13 cellular contexts compared by ENCODE assay signal in genomic region chr11:36362902-36363301, GRCh38.
DNase-seq lines count a peak whose midpoint lies in the region; ATAC-seq and TF ChIP-seq lines count a peak whose summit lies in the region.
"Had no signal": no experiment of that assay in that cellular context is flagged by ENCODE, and none has a peak within 500 bp of the region (broad histone marks: within the 10 kb centered on the region; RNA-seq: fewer than 3 reads in every experiment).

No MANE protein-coding gene starts in this region.

- BruUV-seq in mammary epithelial cell (replicated peaks; lab: Mats Ljungman, UMichigan) = no TSS peak

- in situ Hi-C loops in mammary epithelial cell (cut with MboI; ENCODE audit: low sequenced_read_pairs in 2 of 2) = no loop called here

- no peaks in the 10 kb centered on the region for H3K79me2 ChIP-seq in mammary epithelial cell (ENCODE audit: insufficient read depth, low read length)

- no peaks in the 10 kb centered on the region for H3K9me3 Mint-ChIP-seq in mesothelial cell of epicardium
- H3K9me3 Mint-ChIP-seq: activated CD4-positive, alpha-beta T cell treated with anti-CD3 and anti-CD28 coated beads, Interleukin-2, amount 10 ng/mL, durations not matched to agents 24 days and 14 days; activated naive CD4-positive, alpha-beta T cell treated with anti-CD3 and anti-CD28 coated beads, Interleukin-2, amount 50 U/mL, for 24 hours; naive thymus-derived CD8-positive, alpha-beta T cell; stimulated activated memory B cell treated with anti-CD40 and anti-IgM and Interleukin-4, amounts not matched to agents 10 μg/mL and 1 μg/mL and 100 μg/mL, for 72 hours had no signal

- no peak overlapping the region for H3K4me3 ChIP-seq in HUES6 (ENCODE audit: low read depth, low read length)
- no peak overlapping the region for H3K4me3 ChIP-seq in mammary epithelial cell (replicated peaks in 1 of 3; ENCODE audit: insufficient read depth in 1 of 3, low read depth in 2 of 3, low read length in 3 of 3)
- H3K4me3 ChIP-seq in thyroid gland (replicated peaks in 1 of 3) = no peak overlapping the region

- H3K27ac Mint-ChIP-seq in mesothelial cell of epicardium = peak overlapping the region; percentile 53
- H3K27ac Mint-ChIP-seq: activated naive CD4-positive, alpha-beta T cell treated with anti-CD3 and anti-CD28 coated beads, Interleukin-2, amount 50 U/mL, for 24 hours; naive thymus-derived CD8-positive, alpha-beta T cell; stimulated activated memory B cell treated with anti-CD40 and anti-IgM and Interleukin-4, amounts not matched to agents 10 μg/mL and 1 μg/mL and 100 μg/mL, for 72 hours had no signal

- no peaks in the 10 kb centered on the region for H3K36me3 Mint-ChIP-seq in mesothelial cell of epicardium
- H3K36me3 Mint-ChIP-seq: activated naive CD4-positive, alpha-beta T cell treated with anti-CD3 and anti-CD28 coated beads, Interleukin-2, amount 50 U/mL, for 24 hours; stimulated activated memory B cell treated with anti-CD40 and anti-IgM and Interleukin-4, amounts not matched to agents 10 μg/mL and 1 μg/mL and 100 μg/mL, for 72 hours had no signal

- H3K4me1 ChIP-seq in HUES6 (ENCODE audit: control insufficient read depth, insufficient read depth, low read length) (peaks cover 33% of the 10 kb centered on the region), mammary epithelial cell (ENCODE audit: insufficient read depth, low read length) (peaks cover 40% of the 10 kb centered on the region), thyroid gland (no peaks in the 10 kb centered on the region)

- H3K27ac ChIP-seq in HUES6 (ENCODE audit: low read depth, low read length) (no peak overlapping the region), mammary epithelial cell (ENCODE audit: insufficient read depth, low read depth, low read length) (no peak overlapping the region), thyroid gland (no peak overlapping the region)

- intact Hi-C loops in mammary epithelial cell (cut with micrococcal nuclease) (no loop called here), thyroid gland (cut with DNase I) (no loop called here)

- no peaks in the 10 kb centered on the region for H4K20me1 ChIP-seq in mammary epithelial cell (ENCODE audit: insufficient read depth, low read length)

- H2AFZ ChIP-seq in mammary epithelial cell (ENCODE audit: low read depth, low read length) = peak overlapping the region; percentile 75

- H3K27me3 ChIP-seq in HUES6 (ENCODE audit: control insufficient read depth, insufficient read depth, low read length) = 0 out of 2 replicates have a peak, but pooled peaks cover 2% of the 10 kb centered on the region
- no peaks in the 10 kb centered on the region for H3K27me3 ChIP-seq in mammary epithelial cell (ENCODE audit: insufficient read depth, low read length)
- no peaks in the 10 kb centered on the region for H3K27me3 ChIP-seq in thyroid gland

- H3K9ac ChIP-seq in HUES6 (ENCODE audit: low read length) (peak overlapping the region; percentile 28), mammary epithelial cell (ENCODE audit: insufficient read depth, low read length) (no peak overlapping the region)

- no peak for TF ChIP-seq POLR2A in thyroid gland (IDR thresholded peaks at IDR 0.05)

- H3K4me2 ChIP-seq in mammary epithelial cell (ENCODE audit: insufficient read depth, low read depth, low read length) = no peak overlapping the region

- H3K36me3 ChIP-seq in HUES6 (ENCODE audit: control insufficient read depth, insufficient read depth, low read length) (no peaks in the 10 kb centered on the region), mammary epithelial cell (ENCODE audit: insufficient read depth, low read length) (no peaks in the 10 kb centered on the region), thyroid gland (no peaks in the 10 kb centered on the region)

- TF ChIP-seq CTCF in mammary epithelial cell (conservative IDR thresholded peaks at IDR 0.05 in 1 of 2, IDR thresholded peaks at IDR 0.05 in 1 of 2; ENCODE audit: extremely low read depth in 1 of 2, insufficient read depth in 1 of 2, low read depth in 1 of 2, low read length in 2 of 2) (no peak), mesothelial cell of epicardium (IDR thresholded peaks at IDR 0.05; ENCODE audit: unreplicated experiment) (no peak), omental fat pad (IDR thresholded peaks at IDR 0.05) (no peak), thyroid gland (IDR thresholded peaks at IDR 0.05) (no peak)

- no peaks in the 10 kb centered on the region for H3K9me3 ChIP-seq in HUES6 (ENCODE audit: control insufficient read depth, insufficient read depth, low read depth, low read length)
- H3K9me3 ChIP-seq in mammary epithelial cell (replicated peaks; ENCODE audit: insufficient read depth, low read length) = no peaks in the 10 kb centered on the region
- no peaks in the 10 kb centered on the region for H3K9me3 ChIP-seq in thyroid gland

- H3K27me3 Mint-ChIP-seq in mesothelial cell of epicardium (ENCODE audit: low read depth) = no peaks in the 10 kb centered on the region

- no peak overlapping the region for H3K4me3 Mint-ChIP-seq in mesothelial cell of epicardium
- H3K4me3 Mint-ChIP-seq: activated CD4-positive, alpha-beta T cell treated with anti-CD3 and anti-CD28 coated beads, Interleukin-2, amount 10 ng/mL, durations not matched to agents 24 days and 14 days; activated naive CD4-positive, alpha-beta T cell treated with anti-CD3 and anti-CD28 coated beads, Interleukin-2, amount 50 U/mL, for 24 hours; naive thymus-derived CD8-positive, alpha-beta T cell; stimulated activated memory B cell treated with anti-CD40 and anti-IgM and Interleukin-4, amounts not matched to agents 10 μg/mL and 1 μg/mL and 100 μg/mL, for 72 hours had no signal

- H3K4me1 Mint-ChIP-seq in mesothelial cell of epicardium = peaks cover 42% of the 10 kb centered on the region

- CTCF ChIA-PET in mammary epithelial cell (lab: Charles Lee; ENCODE audit: low non-redundant PET) = interaction anchor here (0.6 kb wide), 1 partner anchor 29 kb away, joined by 4 read pairs; no protein-coding TSS in a partner anchor

- dilution Hi-C loops in mammary epithelial cell (cut with HindIII; ENCODE audit: low sequenced_read_pairs) = no loop called here

- no peak for ATAC-seq in omental fat pad (ENCODE audit: low FRiP score)
- ATAC-seq: naive thymus-derived CD8-positive, alpha-beta T cell; stimulated activated memory B cell treated with anti-CD40 and anti-IgM and Interleukin-4, amounts not matched to agents 10 μg/mL and 1 μg/mL and 100 μg/mL, for 72 hours had no signal

- DNase-seq in AG20443 (ENCODE audit: low spot score) (peak; percentile 67), mammary epithelial cell (peak; percentile 35), mesothelial cell of epicardium (ENCODE audit: low spot score in 2 of 2, unreplicated experiment in 2 of 2) (no peak), omental fat pad (ENCODE audit: low spot score) (no peak), thyroid gland (no peak), activated gamma-delta T cell (lab: John Stamatoyannopoulos, UW) (no peak), HPDE6-E6E7 (ENCODE audit: extremely low spot score) (no peak)
- DNase-seq: naive thymus-derived CD8-positive, alpha-beta T cell; SIG-M5 had no signal

- WGBS in mammary epithelial cell (ENCODE audit: low coverage, missing lambda C conversion rate) = 88% methylated on average over 4 of the region's 4 CpGs
- WGBS in thyroid gland, 2 donors = 77 to 83% methylated on average over 4 of the region's 4 CpGs

Comparison
In these comparisons a context has a peak if more than half of its experiments do, and no peak if none do; other contexts are left out.
1. DNase-seq: peak in AG20443 (single experiment) and mammary epithelial cell (single experiment); none in mesothelial cell of epicardium (0 of 2), omental fat pad (single experiment), thyroid gland (0 of 2), activated gamma-delta T cell (single experiment) and HPDE6-E6E7 (single experiment).